8 cellular contexts compared by ENCODE assay signal in genomic region chr6:44126320-44127149, GRCh38. TPM values are rescaled to one million over a fixed set of nuclear protein-coding genes. Genes with fewer than 3 reads are reported as not detected.
DNase-seq lines count a peak whose midpoint lies in the region; ATAC-seq and TF ChIP-seq lines count a peak whose summit lies in the region.

No MANE protein-coding gene starts in this region.

- H3K4me2 ChIP-seq in GM23338, result peak overlapping the region; percentile 95

- WGBS in liver, result 1% methylated on average over 31 of the region's 31 CpGs

- DNase-seq in GM04504 (ENCODE audit: low read depth) (peak; percentile 51), GM23338 (ENCODE audit: low spot score) (peak; percentile 81), MG63 (peak; percentile 91), dedifferentiated amniotic fluid mesenchymal stem cell (ENCODE audit: extremely low spot score) (peak; percentile 64)
- DNase-seq in activated CD4-positive, alpha-beta T cell treated with anti-CD3 and anti-CD28 coated beads for 4 hours, result peak; percentile 77 to 80
- DNase-seq in stimulated activated CD4-positive, alpha-beta T cell treated with anti-CD3 and anti-CD28 coated beads, TNF-alpha, amount 100 ng/mL, for 24 hours (ENCODE audit: low read depth in 3 of 3), result peak; percentile 60 to 87 (median 70)

- peak overlapping the region; percentile 59 to 84 for H3K9ac ChIP-seq in liver (ENCODE audit: low read depth in 1 of 2, low read length in 2 of 2)

- peaks cover 9% of the 10 kb centered on the region; the same call in 2 of the 3 replicates for H3K36me3 Mint-ChIP-seq in GM23338 (ENCODE audit: low read depth)

- H3K4me1 ChIP-seq in GM23338 (ENCODE audit: insufficient read depth) (peaks cover 46% of the 10 kb centered on the region), liver (ENCODE audit: control insufficient read depth in 4 of 4, insufficient read depth in 4 of 4, low read length in 3 of 4) (peaks cover 14 to 59% (median 45%) of the 10 kb centered on the region in 4 donors)

- no peaks in the 10 kb centered on the region for H3K9me3 Mint-ChIP-seq in GM23338

- peaks cover 18% of the 10 kb centered on the region for H3K27me3 Mint-ChIP-seq in GM23338 (ENCODE audit: insufficient read depth, low read depth, poor library complexity)

- H3K27ac Mint-ChIP-seq in GM23338, result peak overlapping the region; percentile 67

- H3K4me3 ChIP-seq in GM23338, result peak overlapping the region; percentile 91
- H3K4me3 ChIP-seq in MG63, result peak overlapping the region; percentile 95
- peak overlapping the region; percentile 78 to 95 (median 83) for H3K4me3 ChIP-seq in liver (ENCODE audit: low read depth in 1 of 3, low read length in 3 of 3)

- no peak overlapping the region for H2AFZ ChIP-seq in GM23338

- no peaks in the 10 kb centered on the region for H3K9me2 ChIP-seq in GM23338 (ENCODE audit: insufficient read depth)

- ATAC-seq in GM23338 (peak; percentile 56), GM18861 (IDR thresholded peaks at IDR 0.05; ENCODE audit: unreplicated experiment) (no peak)

- H3K4me3 Mint-ChIP-seq in GM23338, result peak overlapping the region; percentile 94

- TF ChIP-seq CTCF in GM23338 (conservative IDR thresholded peaks at IDR 0.05; ENCODE audit: low read depth in 2 of 2) (no peak), liver (IDR thresholded peaks at IDR 0.05; ENCODE audit: low read depth, low read length, missing input control) (no peak)

- H3F3A ChIP-seq in GM23338 (replicated peaks; ENCODE audit: low read depth), result 0 out of 2 replicates have a peak, but pooled peaks cover 5% of the 10 kb centered on the region

- H3K79me2 ChIP-seq in GM23338 (replicated peaks; ENCODE audit: insufficient read depth), result peaks cover 72% of the 10 kb centered on the region

- no peaks in the 10 kb centered on the region for H3K27me3 ChIP-seq in GM23338 (ENCODE audit: insufficient read depth)
- no peaks in the 10 kb centered on the region for H3K27me3 ChIP-seq in MG63
- H3K27me3 ChIP-seq in liver (ENCODE audit: control insufficient read depth in 4 of 4, insufficient read depth in 4 of 4, low read length in 3 of 4), result no peaks in the 10 kb centered on the region

- peaks cover 49% of the 10 kb centered on the region for H3K4me1 Mint-ChIP-seq in GM23338

- TF ChIP-seq RAD21 in liver (IDR thresholded peaks at IDR 0.05), result no peak

- H3K36me3 ChIP-seq in GM23338 (ENCODE audit: insufficient read depth) (no peaks in the 10 kb centered on the region), MG63 (peaks cover 54% of the 10 kb centered on the region), liver (ENCODE audit: control insufficient read depth in 4 of 4, insufficient read depth in 3 of 4, low read depth in 1 of 4, low read length in 3 of 4) (no peaks in the 10 kb centered on the region)

- H3K9me3 ChIP-seq in MG63 (no peaks in the 10 kb centered on the region), liver (ENCODE audit: control insufficient read depth in 4 of 4, low read length in 3 of 4) (no peaks in the 10 kb centered on the region)

- peak overlapping the region; percentile 79; the same call in 1 of the 2 replicates for H3K27ac ChIP-seq in GM23338 (ENCODE audit: low read depth)
- peak overlapping the region; percentile 91 to 93 for H3K27ac ChIP-seq in liver (ENCODE audit: low read depth in 1 of 2, low read length in 2 of 2)

- peaks cover 61% of the 10 kb centered on the region for H4K20me1 ChIP-seq in GM23338 (replicated peaks; ENCODE audit: insufficient read depth)

TF ChIP-seq in GM23338, 12 proteins besides CTCF, POLR2A, EP300 and RAD21 (continues in another document):
- no peak for TF ChIP-seq EZH2 (IDR thresholded peaks at IDR 0.05; ENCODE audit: low read depth, unreplicated experiment)
- TF ChIP-seq, protein P1, sequence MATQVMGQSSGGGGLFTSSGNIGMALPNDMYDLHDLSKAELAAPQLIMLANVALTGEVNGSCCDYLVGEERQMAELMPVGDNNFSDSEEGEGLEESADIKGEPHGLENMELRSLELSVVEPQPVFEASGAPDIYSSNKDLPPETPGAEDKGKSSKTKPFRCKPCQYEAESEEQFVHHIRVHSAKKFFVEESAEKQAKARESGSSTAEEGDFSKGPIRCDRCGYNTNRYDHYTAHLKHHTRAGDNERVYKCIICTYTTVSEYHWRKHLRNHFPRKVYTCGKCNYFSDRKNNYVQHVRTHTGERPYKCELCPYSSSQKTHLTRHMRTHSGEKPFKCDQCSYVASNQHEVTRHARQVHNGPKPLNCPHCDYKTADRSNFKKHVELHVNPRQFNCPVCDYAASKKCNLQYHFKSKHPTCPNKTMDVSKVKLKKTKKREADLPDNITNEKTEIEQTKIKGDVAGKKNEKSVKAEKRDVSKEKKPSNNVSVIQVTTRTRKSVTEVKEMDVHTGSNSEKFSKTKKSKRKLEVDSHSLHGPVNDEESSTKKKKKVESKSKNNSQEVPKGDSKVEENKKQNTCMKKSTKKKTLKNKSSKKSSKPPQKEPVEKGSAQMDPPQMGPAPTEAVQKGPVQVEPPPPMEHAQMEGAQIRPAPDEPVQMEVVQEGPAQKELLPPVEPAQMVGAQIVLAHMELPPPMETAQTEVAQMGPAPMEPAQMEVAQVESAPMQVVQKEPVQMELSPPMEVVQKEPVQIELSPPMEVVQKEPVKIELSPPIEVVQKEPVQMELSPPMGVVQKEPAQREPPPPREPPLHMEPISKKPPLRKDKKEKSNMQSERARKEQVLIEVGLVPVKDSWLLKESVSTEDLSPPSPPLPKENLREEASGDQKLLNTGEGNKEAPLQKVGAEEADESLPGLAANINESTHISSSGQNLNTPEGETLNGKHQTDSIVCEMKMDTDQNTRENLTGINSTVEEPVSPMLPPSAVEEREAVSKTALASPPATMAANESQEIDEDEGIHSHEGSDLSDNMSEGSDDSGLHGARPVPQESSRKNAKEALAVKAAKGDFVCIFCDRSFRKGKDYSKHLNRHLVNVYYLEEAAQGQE (IDR thresholded peaks at IDR 0.05; ENCODE audit: unreplicated experiment), result no peak
- TF ChIP-seq ZNF331 (CRISPR knock-in tag; IDR thresholded peaks at IDR 0.05; ENCODE audit: low read depth), result no peak
- no peak for TF ChIP-seq POLR2AphosphoS5 (IDR thresholded peaks at IDR 0.05; ENCODE audit: low read depth)
- TF ChIP-seq STAT1 (IDR thresholded peaks at IDR 0.05; ENCODE audit: unreplicated experiment), result no peak
- TF ChIP-seq CREB1 (CRISPR knock-in tag; IDR thresholded peaks at IDR 0.05; ENCODE audit: low read depth), result no peak
- no peak for TF ChIP-seq EZH2phosphoT487 (IDR thresholded peaks at IDR 0.05; ENCODE audit: unreplicated experiment)

TF ChIP-seq in liver, 16 proteins besides CTCF, POLR2A, EP300 and RAD21:
- TF ChIP-seq HNF4A (conservative IDR thresholded peaks at IDR 0.05), result peak; percentile 62 to 67
- TF ChIP-seq JUND (IDR thresholded peaks at IDR 0.05), result peak; percentile 17 to 28
- TF ChIP-seq, protein P2, sequence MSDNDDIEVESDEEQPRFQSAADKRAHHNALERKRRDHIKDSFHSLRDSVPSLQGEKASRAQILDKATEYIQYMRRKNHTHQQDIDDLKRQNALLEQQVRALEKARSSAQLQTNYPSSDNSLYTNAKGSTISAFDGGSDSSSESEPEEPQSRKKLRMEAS (IDR thresholded peaks at IDR 0.05), result no peak
- TF ChIP-seq RXRA (IDR thresholded peaks at IDR 0.05), result peak; percentile 58 to 62
- no peak for TF ChIP-seq ATF3 (IDR thresholded peaks at IDR 0.05)
- TF ChIP-seq, protein P1 (IDR thresholded peaks at IDR 0.05), result peak; percentile 43
- TF ChIP-seq NR2F2 (IDR thresholded peaks at IDR 0.05), result peak; percentile 51
- TF ChIP-seq SP1 (IDR thresholded peaks at IDR 0.05), result peak; percentile 52
- TF ChIP-seq TAF1 (conservative IDR thresholded peaks at IDR 0.05), result peak; percentile 77

RNA-seq across cellular contexts. Expression of gene MRPL14, which starts 0.7 kb away (rescaled TPM):
- total RNA-seq in GM23338 (2014; rRNA removed; shearing (Covaris generic)), result 62.6 and 70.0 TPM in 2 replicates
- polyA plus RNA-seq in GM23338 (2016; fragmentation: Nextera tagmentation; extraction: Ambion mirVana) (178 and 191 TPM in 2 replicates), liver (100 to 1,000 TPM in 1 of 2 donors, 10 to 100 TPM in 1; 44.9 to 118 TPM)
- total RNA-seq in MG63 (2014; rRNA removed; shearing (Covaris generic); ENCODE audit: low replicate concordance), result 362 and 399 TPM in 2 replicates
- 10 to 100 TPM; 34.6 to 36.9 TPM for total RNA-seq in liver

RNA-seq across cellular contexts. Expression of gene TMEM63B, which starts 0.8 kb away (rescaled TPM):
- total RNA-seq in GM23338 (2014; rRNA removed; shearing (Covaris generic)), result 30.2 and 36.0 TPM in 2 replicates
- 8.0 and 10.1 TPM in 2 replicates for polyA plus RNA-seq in GM23338 (2016; fragmentation: Nextera tagmentation; extraction: Ambion mirVana)
- 18.4 and 35.3 TPM in 2 replicates for total RNA-seq in MG63 (2014; rRNA removed; shearing (Covaris generic); ENCODE audit: low replicate concordance)
- 10 to 100 TPM; 53.8 to 64.9 TPM for total RNA-seq in liver
- polyA plus RNA-seq in liver, result 10 to 100 TPM in 1 of 2 donors, 1 to 10 TPM in 1; 9.6 to 21.4 TPM

RNA-seq across cellular contexts. Expression of gene CAPN11, which starts 32.1 kb away (rescaled TPM):
- 1.2 and 1.7 TPM in 2 replicates for total RNA-seq in GM23338 (2014; rRNA removed; shearing (Covaris generic))
- polyA plus RNA-seq in GM23338 (2016; fragmentation: Nextera tagmentation; extraction: Ambion mirVana) (0.61 and 1.1 TPM in 2 replicates), liver (under 1 TPM in 1 of 2 donors, not detected in 1; 0.09 TPM)
- total RNA-seq in MG63 (2014; rRNA removed; shearing (Covaris generic); ENCODE audit: low replicate concordance), result not detected in 2 replicates
- under 1 TPM; 0.08 to 0.19 TPM for total RNA-seq in liver
